1 cellular context compared by ENCODE assay signal in the genomic region with DNA sequence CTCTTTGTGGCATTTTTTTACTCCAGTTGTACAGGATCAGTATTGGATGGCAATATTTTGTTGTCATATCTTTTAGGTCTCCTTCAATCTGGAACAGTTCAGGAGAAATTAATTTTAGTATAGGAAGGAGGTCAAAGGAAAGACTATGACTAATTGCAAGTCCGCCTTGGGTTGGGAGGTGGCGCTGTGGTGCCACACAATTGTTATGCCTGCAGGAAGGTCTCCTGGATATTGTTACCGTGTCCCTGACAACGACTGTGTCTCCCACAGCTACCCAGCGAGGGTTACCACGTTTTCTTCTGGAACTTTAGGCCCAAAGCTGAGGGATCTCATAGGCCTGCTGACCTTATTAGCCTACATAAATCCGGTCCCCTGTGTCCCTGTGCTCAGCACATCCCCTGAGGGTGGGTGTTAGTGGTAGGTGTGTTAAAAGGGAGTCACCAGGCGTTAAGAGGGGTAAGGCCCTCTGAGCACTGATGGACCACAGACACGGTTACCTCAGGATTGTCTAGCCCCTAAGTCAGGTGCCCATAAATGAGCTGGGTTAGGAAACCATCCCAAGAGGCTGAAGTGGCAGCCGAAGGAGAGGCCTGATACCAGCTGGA.
TF ChIP-seq lines count a peak whose summit lies in the region.

No MANE protein-coding gene starts in this region.

TF ChIP-seq in K562, 482 proteins besides CTCF, POLR2A, EP300 and RAD21 (continued from another document):
- TF ChIP-seq, protein P1, sequence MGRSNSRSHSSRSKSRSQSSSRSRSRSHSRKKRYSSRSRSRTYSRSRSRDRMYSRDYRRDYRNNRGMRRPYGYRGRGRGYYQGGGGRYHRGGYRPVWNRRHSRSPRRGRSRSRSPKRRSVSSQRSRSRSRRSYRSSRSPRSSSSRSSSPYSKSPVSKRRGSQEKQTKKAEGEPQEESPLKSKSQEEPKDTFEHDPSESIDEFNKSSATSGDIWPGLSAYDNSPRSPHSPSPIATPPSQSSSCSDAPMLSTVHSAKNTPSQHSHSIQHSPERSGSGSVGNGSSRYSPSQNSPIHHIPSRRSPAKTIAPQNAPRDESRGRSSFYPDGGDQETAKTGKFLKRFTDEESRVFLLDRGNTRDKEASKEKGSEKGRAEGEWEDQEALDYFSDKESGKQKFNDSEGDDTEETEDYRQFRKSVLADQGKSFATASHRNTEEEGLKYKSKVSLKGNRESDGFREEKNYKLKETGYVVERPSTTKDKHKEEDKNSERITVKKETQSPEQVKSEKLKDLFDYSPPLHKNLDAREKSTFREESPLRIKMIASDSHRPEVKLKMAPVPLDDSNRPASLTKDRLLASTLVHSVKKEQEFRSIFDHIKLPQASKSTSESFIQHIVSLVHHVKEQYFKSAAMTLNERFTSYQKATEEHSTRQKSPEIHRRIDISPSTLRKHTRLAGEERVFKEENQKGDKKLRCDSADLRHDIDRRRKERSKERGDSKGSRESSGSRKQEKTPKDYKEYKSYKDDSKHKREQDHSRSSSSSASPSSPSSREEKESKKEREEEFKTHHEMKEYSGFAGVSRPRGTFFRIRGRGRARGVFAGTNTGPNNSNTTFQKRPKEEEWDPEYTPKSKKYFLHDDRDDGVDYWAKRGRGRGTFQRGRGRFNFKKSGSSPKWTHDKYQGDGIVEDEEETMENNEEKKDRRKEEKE (IDR thresholded peaks at IDR 0.05; ENCODE audit: borderline replicate concordance in 1 of 2, control insufficient read depth in 1 of 2, low read depth in 2 of 2, low read length in 1 of 2): no peak
- TF ChIP-seq, protein P2, sequence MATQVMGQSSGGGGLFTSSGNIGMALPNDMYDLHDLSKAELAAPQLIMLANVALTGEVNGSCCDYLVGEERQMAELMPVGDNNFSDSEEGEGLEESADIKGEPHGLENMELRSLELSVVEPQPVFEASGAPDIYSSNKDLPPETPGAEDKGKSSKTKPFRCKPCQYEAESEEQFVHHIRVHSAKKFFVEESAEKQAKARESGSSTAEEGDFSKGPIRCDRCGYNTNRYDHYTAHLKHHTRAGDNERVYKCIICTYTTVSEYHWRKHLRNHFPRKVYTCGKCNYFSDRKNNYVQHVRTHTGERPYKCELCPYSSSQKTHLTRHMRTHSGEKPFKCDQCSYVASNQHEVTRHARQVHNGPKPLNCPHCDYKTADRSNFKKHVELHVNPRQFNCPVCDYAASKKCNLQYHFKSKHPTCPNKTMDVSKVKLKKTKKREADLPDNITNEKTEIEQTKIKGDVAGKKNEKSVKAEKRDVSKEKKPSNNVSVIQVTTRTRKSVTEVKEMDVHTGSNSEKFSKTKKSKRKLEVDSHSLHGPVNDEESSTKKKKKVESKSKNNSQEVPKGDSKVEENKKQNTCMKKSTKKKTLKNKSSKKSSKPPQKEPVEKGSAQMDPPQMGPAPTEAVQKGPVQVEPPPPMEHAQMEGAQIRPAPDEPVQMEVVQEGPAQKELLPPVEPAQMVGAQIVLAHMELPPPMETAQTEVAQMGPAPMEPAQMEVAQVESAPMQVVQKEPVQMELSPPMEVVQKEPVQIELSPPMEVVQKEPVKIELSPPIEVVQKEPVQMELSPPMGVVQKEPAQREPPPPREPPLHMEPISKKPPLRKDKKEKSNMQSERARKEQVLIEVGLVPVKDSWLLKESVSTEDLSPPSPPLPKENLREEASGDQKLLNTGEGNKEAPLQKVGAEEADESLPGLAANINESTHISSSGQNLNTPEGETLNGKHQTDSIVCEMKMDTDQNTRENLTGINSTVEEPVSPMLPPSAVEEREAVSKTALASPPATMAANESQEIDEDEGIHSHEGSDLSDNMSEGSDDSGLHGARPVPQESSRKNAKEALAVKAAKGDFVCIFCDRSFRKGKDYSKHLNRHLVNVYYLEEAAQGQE (CRISPR knock-in tag; IDR thresholded peaks at IDR 0.05; ENCODE audit: low read depth): no peak
- no peak for TF ChIP-seq ZNF695 (CRISPR knock-in tag; IDR thresholded peaks at IDR 0.05)
- no peak for TF ChIP-seq ZNF431 (CRISPR knock-in tag; IDR thresholded peaks at IDR 0.05)
- TF ChIP-seq TRIM24 (IDR thresholded peaks at IDR 0.05): no peak
- TF ChIP-seq NFE2L1 (tag; IDR thresholded peaks at IDR 0.05; ENCODE audit: borderline replicate concordance, low read depth): no peak
- no peak for TF ChIP-seq NCOA4 (IDR thresholded peaks at IDR 0.05; ENCODE audit: partially characterized antibody)
- TF ChIP-seq, protein P3, sequence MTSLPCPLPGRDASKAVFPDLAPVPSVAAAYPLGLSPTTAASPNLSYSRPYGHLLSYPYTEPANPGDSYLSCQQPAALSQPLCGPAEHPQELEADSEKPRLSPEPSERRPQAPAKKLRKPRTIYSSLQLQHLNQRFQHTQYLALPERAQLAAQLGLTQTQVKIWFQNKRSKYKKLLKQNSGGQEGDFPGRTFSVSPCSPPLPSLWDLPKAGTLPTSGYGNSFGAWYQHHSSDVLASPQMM (CRISPR knock-in tag; IDR thresholded peaks at IDR 0.05): no peak
